Comparison of ENCODE assay signal across 1 cellular context in genomic region chr1:47440052-47440848, GRCh38.
TF ChIP-seq lines count a peak whose summit lies in the region.

No MANE protein-coding gene starts in this region.

TF ChIP-seq in HepG2, 621 proteins besides CTCF, POLR2A, EP300 and RAD21:
- no peak for TF ChIP-seq ZNF326 (CRISPR knock-in tag; IDR thresholded peaks at IDR 0.05; ENCODE audit: borderline replicate concordance)
- no peak for TF ChIP-seq PHB2 (IDR thresholded peaks at IDR 0.05; ENCODE audit: partially characterized antibody)
- TF ChIP-seq MYC (CRISPR knock-in tag; IDR thresholded peaks at IDR 0.05; ENCODE audit: borderline replicate concordance): no peak
- no peak for TF ChIP-seq HOXA7 (CRISPR knock-in tag; IDR thresholded peaks at IDR 0.05)
- TF ChIP-seq PBX2 (CRISPR knock-in tag; IDR thresholded peaks at IDR 0.05): no peak
- no peak for TF ChIP-seq BATF2 (CRISPR knock-in tag; IDR thresholded peaks at IDR 0.05)
- TF ChIP-seq KLF11 (CRISPR knock-in tag; IDR thresholded peaks at IDR 0.05): no peak
- TF ChIP-seq ZNF549 (CRISPR knock-in tag; IDR thresholded peaks at IDR 0.05): no peak
- no peak for TF ChIP-seq ZNF562 (CRISPR knock-in tag; IDR thresholded peaks at IDR 0.05; ENCODE audit: borderline replicate concordance)
- no peak for TF ChIP-seq ZNF550 (CRISPR knock-in tag; IDR thresholded peaks at IDR 0.05; ENCODE audit: borderline replicate concordance)
- TF ChIP-seq IRF9 (CRISPR knock-in tag; IDR thresholded peaks at IDR 0.05; ENCODE audit: borderline replicate concordance): no peak
- TF ChIP-seq FOXK1 (CRISPR knock-in tag; IDR thresholded peaks at IDR 0.05; ENCODE audit: borderline replicate concordance, low read depth): no peak
- no peak for TF ChIP-seq ZKSCAN1 (IDR thresholded peaks at IDR 0.05; ENCODE audit: low read length)
- TF ChIP-seq ZNF335 (CRISPR knock-in tag; IDR thresholded peaks at IDR 0.05): no peak
